In genomic region chr2:189582140-189582825, GRCh38 we compare ENCODE assay signal across 13 cellular contexts. TPM values are rescaled to one million over a fixed set of nuclear protein-coding genes. Genes with fewer than 3 reads are reported as not detected.
DNase-seq lines count a peak whose midpoint lies in the region; ATAC-seq and TF ChIP-seq lines count a peak whose summit lies in the region.
"Had no signal": no experiment of that assay in that cellular context is flagged by ENCODE, and none has a peak within 500 bp of the region (broad histone marks: within the 10 kb centered on the region; RNA-seq: fewer than 3 reads in every experiment).

No MANE protein-coding gene starts in this region.

- peaks cover 37% of the 10 kb centered on the region for H3K27me3 Mint-ChIP-seq in activated CD4-positive, alpha-beta memory T cell treated with anti-CD3 and anti-CD28 coated beads, Interleukin-2, amount 10 ng/mL, durations not matched to agents 7 days and 5 days
- H3K27me3 Mint-ChIP-seq in activated CD4-positive, alpha-beta memory T cell treated with anti-CD3 and anti-CD28 coated beads for 36 hours, result peaks cover 4% of the 10 kb centered on the region
- H3K27me3 Mint-ChIP-seq in immature natural killer cell (ENCODE audit: low read depth in 3 of 3), result peaks cover 12 to 15% (median 12%) of the 10 kb centered on the region in 3 donors

- intact Hi-C loops in activated CD4-positive, alpha-beta memory T cell treated with anti-CD3 and anti-CD28 coated beads for 36 hours (cut with micrococcal nuclease), result loop anchor here (5.0 to 10.0 kb wide), 3 partner anchors 60 to 277 kb away; no protein-coding TSS in a partner anchor
- intact Hi-C loops in PC-9 (cut with micrococcal nuclease; ENCODE audit: unreplicated experiment), result no loop called here

- H4K20me1 ChIP-seq in PC-9 (ENCODE audit: insufficient read depth), result no peaks in the 10 kb centered on the region

- H3K9me3 ChIP-seq in PC-9 (ENCODE audit: insufficient read depth, low read depth), result no peaks in the 10 kb centered on the region

- peak overlapping the region; percentile 99; the same call in 1 of the 2 replicates for H2AFZ ChIP-seq in PC-9

- peaks cover 21% of the 10 kb centered on the region for H3K4me1 ChIP-seq in PC-9 (replicated peaks; ENCODE audit: insufficient read depth)

- H3F3A ChIP-seq in PC-9 (ENCODE audit: insufficient read depth, low read depth), result peaks cover 13% of the 10 kb centered on the region; the same call in 1 of the 2 replicates

- no peaks in the 10 kb centered on the region for H3K27me3 ChIP-seq in PC-9 (ENCODE audit: insufficient read depth, low read depth)

- H3K4me2 ChIP-seq in PC-9, result peak overlapping the region; percentile 86

- H3K36me3 Mint-ChIP-seq in activated CD4-positive, alpha-beta memory T cell treated with anti-CD3 and anti-CD28 coated beads, Interleukin-2, amount 10 ng/mL, durations not matched to agents 7 days and 5 days (ENCODE audit: low read depth), result no peaks in the 10 kb centered on the region
- H3K36me3 Mint-ChIP-seq in activated CD4-positive, alpha-beta memory T cell treated with anti-CD3 and anti-CD28 coated beads for 36 hours, result no peaks in the 10 kb centered on the region
- H3K36me3 Mint-ChIP-seq in immature natural killer cell, result no peaks in the 10 kb centered on the region
- no peaks in the 10 kb centered on the region for H3K36me3 Mint-ChIP-seq in stimulated activated effector memory CD8-positive, alpha-beta T cell treated with anti-CD3 and anti-CD28 coated beads, Interleukin-12 subunit alpha, Interleukin-12 subunit beta, amount 100 ng/mL, for 72 hours
- H3K36me3 Mint-ChIP-seq: WTC11 had no signal

- H3K9me2 ChIP-seq in PC-9 (ENCODE audit: insufficient read depth), result no peaks in the 10 kb centered on the region

- DNase-seq in activated CD4-positive, alpha-beta memory T cell treated with anti-CD3 and anti-CD28 coated beads, Interleukin-2, amount 10 ng/mL, durations not matched to agents 7 days and 5 days, result no peak
- DNase-seq in activated CD4-positive, alpha-beta memory T cell treated with anti-CD3 and anti-CD28 coated beads for 36 hours, result no peak
- DNase-seq in PC-9, result no peak
- DNase-seq in immature natural killer cell, result no peak
- no peak for DNase-seq in stimulated activated effector memory CD8-positive, alpha-beta T cell treated with anti-CD3 and anti-CD28 coated beads, Interleukin-12 subunit alpha, Interleukin-12 subunit beta, amount 100 ng/mL, for 72 hours (ENCODE audit: low spot score in 2 of 2)
- DNase-seq in foreskin fibroblast, result no peak
- DNase-seq in medulla oblongata (ENCODE audit: extremely low spot score), result no peak
- no peak for DNase-seq in NCI-H1048 (lab: John Stamatoyannopoulos, UW)
- DNase-seq: ACHN, DMS153, Karpas-422, NCI-H2029 treated with DMSO at 0.1 percent for 48 hours had no signal

- BruUV-seq in PC-9 (replicated peaks; lab: Mats Ljungman, UMichigan), result no TSS peak

- no peak for ATAC-seq in stimulated activated effector memory CD8-positive, alpha-beta T cell treated with anti-CD3 and anti-CD28 coated beads, Interleukin-12 subunit alpha, Interleukin-12 subunit beta, amount 100 ng/mL, for 72 hours

- CTCF ChIA-PET in activated CD4-positive, alpha-beta memory T cell treated with anti-CD3 and anti-CD28 coated beads, Interleukin-2, amount 10 ng/mL, durations not matched to agents 7 days and 5 days (lab: Charles Lee), result no interaction called here
- CTCF ChIA-PET in activated CD4-positive, alpha-beta memory T cell treated with anti-CD3 and anti-CD28 coated beads for 36 hours (lab: Charles Lee), result no interaction called here
- CTCF ChIA-PET in PC-9 (lab: Charles Lee), result no interaction called here

- H3K9me3 Mint-ChIP-seq in activated CD4-positive, alpha-beta memory T cell treated with anti-CD3 and anti-CD28 coated beads, Interleukin-2, amount 10 ng/mL, durations not matched to agents 7 days and 5 days, result no peaks in the 10 kb centered on the region
- no peaks in the 10 kb centered on the region for H3K9me3 Mint-ChIP-seq in activated CD4-positive, alpha-beta memory T cell treated with anti-CD3 and anti-CD28 coated beads for 36 hours
- H3K9me3 Mint-ChIP-seq in immature natural killer cell, result peaks cover 0 to 2% (median 0%) of the 10 kb centered on the region in 6 donors
- H3K9me3 Mint-ChIP-seq in stimulated activated effector memory CD8-positive, alpha-beta T cell treated with anti-CD3 and anti-CD28 coated beads, Interleukin-12 subunit alpha, Interleukin-12 subunit beta, amount 100 ng/mL, for 72 hours, result no peaks in the 10 kb centered on the region
- H3K9me3 Mint-ChIP-seq: WTC11 had no signal

- POLR2A ChIA-PET in activated CD4-positive, alpha-beta memory T cell treated with anti-CD3 and anti-CD28 coated beads, Interleukin-2, amount 10 ng/mL, durations not matched to agents 7 days and 5 days (lab: Charles Lee), result no interaction called here
- POLR2A ChIA-PET in activated CD4-positive, alpha-beta memory T cell treated with anti-CD3 and anti-CD28 coated beads for 36 hours (lab: Charles Lee), result no interaction called here
- POLR2A ChIA-PET in PC-9 (lab: Charles Lee; ENCODE audit: unreplicated experiment), result no interaction called here

- no peaks in the 10 kb centered on the region for H3K36me3 ChIP-seq in PC-9 (ENCODE audit: low read depth)

- peaks cover 25% of the 10 kb centered on the region for H3K4me1 Mint-ChIP-seq in activated CD4-positive, alpha-beta memory T cell treated with anti-CD3 and anti-CD28 coated beads, Interleukin-2, amount 10 ng/mL, durations not matched to agents 7 days and 5 days
- H3K4me1 Mint-ChIP-seq in activated CD4-positive, alpha-beta memory T cell treated with anti-CD3 and anti-CD28 coated beads for 36 hours (ENCODE audit: low read depth), result peaks cover 29% of the 10 kb centered on the region
- H3K4me1 Mint-ChIP-seq in immature natural killer cell, result peaks cover 16 to 26% of the 10 kb centered on the region in 2 donors
- H3K4me1 Mint-ChIP-seq in stimulated activated effector memory CD8-positive, alpha-beta T cell treated with anti-CD3 and anti-CD28 coated beads, Interleukin-12 subunit alpha, Interleukin-12 subunit beta, amount 100 ng/mL, for 72 hours, result peaks cover 16% of the 10 kb centered on the region

- TF ChIP-seq CTCF in PC-9 (conservative IDR thresholded peaks at IDR 0.05) (no peak), foreskin fibroblast (IDR thresholded peaks at IDR 0.05; ENCODE audit: low read depth, low read length) (no peak)

- no peak overlapping the region for H3K27ac Mint-ChIP-seq in activated CD4-positive, alpha-beta memory T cell treated with anti-CD3 and anti-CD28 coated beads, Interleukin-2, amount 10 ng/mL, durations not matched to agents 7 days and 5 days
- H3K27ac Mint-ChIP-seq in activated CD4-positive, alpha-beta memory T cell treated with anti-CD3 and anti-CD28 coated beads for 36 hours, result no peak overlapping the region
- no peak overlapping the region for H3K27ac Mint-ChIP-seq in immature natural killer cell
- no peak overlapping the region for H3K27ac Mint-ChIP-seq in stimulated activated effector memory CD8-positive, alpha-beta T cell treated with anti-CD3 and anti-CD28 coated beads, Interleukin-12 subunit alpha, Interleukin-12 subunit beta, amount 100 ng/mL, for 72 hours
- H3K27ac Mint-ChIP-seq: WTC11 had no signal

- H3K4me3 Mint-ChIP-seq in activated CD4-positive, alpha-beta memory T cell treated with anti-CD3 and anti-CD28 coated beads, Interleukin-2, amount 10 ng/mL, durations not matched to agents 7 days and 5 days, result peak overlapping the region; percentile 64
- no peak overlapping the region for H3K4me3 Mint-ChIP-seq in activated CD4-positive, alpha-beta memory T cell treated with anti-CD3 and anti-CD28 coated beads for 36 hours
- peak overlapping the region; percentile 41 to 70 (median 66) for H3K4me3 Mint-ChIP-seq in immature natural killer cell
- H3K4me3 Mint-ChIP-seq in stimulated activated effector memory CD8-positive, alpha-beta T cell treated with anti-CD3 and anti-CD28 coated beads, Interleukin-12 subunit alpha, Interleukin-12 subunit beta, amount 100 ng/mL, for 72 hours, result peak overlapping the region; percentile 66

- no peak overlapping the region for H3K27ac ChIP-seq in PC-9

- no peaks in the 10 kb centered on the region for H3K79me2 ChIP-seq in PC-9 (ENCODE audit: low read depth)

- peak overlapping the region; percentile 73; the same call in 1 of the 2 replicates for H3K4me3 ChIP-seq in PC-9
- no peak overlapping the region for H3K4me3 ChIP-seq in foreskin fibroblast (ENCODE audit: low read depth in 1 of 2, low read length in 2 of 2)

RNA-seq across cellular contexts. Expression of gene SLC40A1, which starts 1.7 kb away (rescaled TPM):
- 1 to 10 TPM; 4.4 to 6.0 TPM for total RNA-seq in activated CD4-positive, alpha-beta memory T cell treated with anti-CD3 and anti-CD28 coated beads, Interleukin-2, amount 10 ng/mL, durations not matched to agents 7 days and 5 days
- 1 to 10 TPM; 4.7 to 4.8 TPM for total RNA-seq in activated CD4-positive, alpha-beta memory T cell treated with anti-CD3 and anti-CD28 coated beads for 36 hours
- 8.0 and 8.2 TPM in 2 replicates for total RNA-seq in PC-9 (2021)
- 1 to 10 TPM; 2.3 to 6.5 (median 5.0) TPM for polyA plus RNA-seq in immature natural killer cell
